In the genomic region with DNA sequence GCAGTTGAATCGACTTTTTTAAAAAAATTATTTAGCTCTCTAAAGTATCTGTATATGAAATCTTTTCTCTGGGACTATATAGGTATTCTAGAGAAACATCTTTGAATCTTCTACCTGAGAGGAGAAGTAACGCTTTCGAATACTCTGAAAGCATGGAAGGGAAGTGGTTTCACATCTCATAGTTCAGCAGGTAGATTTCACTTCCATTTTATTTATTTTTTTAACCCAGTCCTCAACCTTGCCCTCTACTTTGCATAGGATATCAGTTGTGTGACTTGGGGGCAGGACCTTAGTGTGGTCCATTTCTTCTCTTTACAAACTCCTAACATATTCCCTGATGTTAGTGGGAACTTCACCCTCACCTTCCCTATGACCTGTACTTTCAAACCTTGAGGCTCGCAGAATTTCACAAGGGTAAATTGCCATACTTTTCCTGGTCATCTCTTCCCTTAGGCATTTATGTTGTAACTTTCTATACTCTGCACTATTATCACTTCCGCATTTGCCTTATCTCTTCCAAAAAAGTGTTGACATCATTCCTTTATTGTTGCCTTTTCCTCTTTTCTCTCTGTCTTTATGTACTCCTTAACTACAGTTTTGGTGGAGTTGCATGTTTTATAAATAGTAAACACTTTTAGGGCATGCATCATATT, we compare ENCODE assay signal across 1 cellular context.
TF ChIP-seq lines count a peak whose summit lies in the region.

No MANE protein-coding gene starts in this region.

TF ChIP-seq in GM12878, 131 proteins besides CTCF, POLR2A, EP300 and RAD21 (continued from another document):
- TF ChIP-seq, protein P1, sequence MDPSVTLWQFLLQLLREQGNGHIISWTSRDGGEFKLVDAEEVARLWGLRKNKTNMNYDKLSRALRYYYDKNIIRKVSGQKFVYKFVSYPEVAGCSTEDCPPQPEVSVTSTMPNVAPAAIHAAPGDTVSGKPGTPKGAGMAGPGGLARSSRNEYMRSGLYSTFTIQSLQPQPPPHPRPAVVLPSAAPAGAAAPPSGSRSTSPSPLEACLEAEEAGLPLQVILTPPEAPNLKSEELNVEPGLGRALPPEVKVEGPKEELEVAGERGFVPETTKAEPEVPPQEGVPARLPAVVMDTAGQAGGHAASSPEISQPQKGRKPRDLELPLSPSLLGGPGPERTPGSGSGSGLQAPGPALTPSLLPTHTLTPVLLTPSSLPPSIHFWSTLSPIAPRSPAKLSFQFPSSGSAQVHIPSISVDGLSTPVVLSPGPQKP (IDR thresholded peaks at IDR 0.05; ENCODE audit: low read depth, low read length): no peak
- TF ChIP-seq, protein P2, sequence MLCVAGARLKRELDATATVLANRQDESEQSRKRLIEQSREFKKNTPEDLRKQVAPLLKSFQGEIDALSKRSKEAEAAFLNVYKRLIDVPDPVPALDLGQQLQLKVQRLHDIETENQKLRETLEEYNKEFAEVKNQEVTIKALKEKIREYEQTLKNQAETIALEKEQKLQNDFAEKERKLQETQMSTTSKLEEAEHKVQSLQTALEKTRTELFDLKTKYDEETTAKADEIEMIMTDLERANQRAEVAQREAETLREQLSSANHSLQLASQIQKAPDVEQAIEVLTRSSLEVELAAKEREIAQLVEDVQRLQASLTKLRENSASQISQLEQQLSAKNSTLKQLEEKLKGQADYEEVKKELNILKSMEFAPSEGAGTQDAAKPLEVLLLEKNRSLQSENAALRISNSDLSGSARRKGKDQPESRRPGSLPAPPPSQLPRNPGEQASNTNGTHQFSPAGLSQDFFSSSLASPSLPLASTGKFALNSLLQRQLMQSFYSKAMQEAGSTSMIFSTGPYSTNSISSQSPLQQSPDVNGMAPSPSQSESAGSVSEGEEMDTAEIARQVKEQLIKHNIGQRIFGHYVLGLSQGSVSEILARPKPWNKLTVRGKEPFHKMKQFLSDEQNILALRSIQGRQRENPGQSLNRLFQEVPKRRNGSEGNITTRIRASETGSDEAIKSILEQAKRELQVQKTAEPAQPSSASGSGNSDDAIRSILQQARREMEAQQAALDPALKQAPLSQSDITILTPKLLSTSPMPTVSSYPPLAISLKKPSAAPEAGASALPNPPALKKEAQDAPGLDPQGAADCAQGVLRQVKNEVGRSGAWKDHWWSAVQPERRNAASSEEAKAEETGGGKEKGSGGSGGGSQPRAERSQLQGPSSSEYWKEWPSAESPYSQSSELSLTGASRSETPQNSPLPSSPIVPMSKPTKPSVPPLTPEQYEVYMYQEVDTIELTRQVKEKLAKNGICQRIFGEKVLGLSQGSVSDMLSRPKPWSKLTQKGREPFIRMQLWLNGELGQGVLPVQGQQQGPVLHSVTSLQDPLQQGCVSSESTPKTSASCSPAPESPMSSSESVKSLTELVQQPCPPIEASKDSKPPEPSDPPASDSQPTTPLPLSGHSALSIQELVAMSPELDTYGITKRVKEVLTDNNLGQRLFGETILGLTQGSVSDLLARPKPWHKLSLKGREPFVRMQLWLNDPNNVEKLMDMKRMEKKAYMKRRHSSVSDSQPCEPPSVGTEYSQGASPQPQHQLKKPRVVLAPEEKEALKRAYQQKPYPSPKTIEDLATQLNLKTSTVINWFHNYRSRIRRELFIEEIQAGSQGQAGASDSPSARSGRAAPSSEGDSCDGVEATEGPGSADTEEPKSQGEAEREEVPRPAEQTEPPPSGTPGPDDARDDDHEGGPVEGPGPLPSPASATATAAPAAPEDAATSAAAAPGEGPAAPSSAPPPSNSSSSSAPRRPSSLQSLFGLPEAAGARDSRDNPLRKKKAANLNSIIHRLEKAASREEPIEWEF (IDR thresholded peaks at IDR 0.05; ENCODE audit: insufficient replicate concordance, low read depth, low read length): no peak
- TF ChIP-seq HDGF (IDR thresholded peaks at IDR 0.05): no peak
